1 cellular context compared by ENCODE assay signal in the genomic region with DNA sequence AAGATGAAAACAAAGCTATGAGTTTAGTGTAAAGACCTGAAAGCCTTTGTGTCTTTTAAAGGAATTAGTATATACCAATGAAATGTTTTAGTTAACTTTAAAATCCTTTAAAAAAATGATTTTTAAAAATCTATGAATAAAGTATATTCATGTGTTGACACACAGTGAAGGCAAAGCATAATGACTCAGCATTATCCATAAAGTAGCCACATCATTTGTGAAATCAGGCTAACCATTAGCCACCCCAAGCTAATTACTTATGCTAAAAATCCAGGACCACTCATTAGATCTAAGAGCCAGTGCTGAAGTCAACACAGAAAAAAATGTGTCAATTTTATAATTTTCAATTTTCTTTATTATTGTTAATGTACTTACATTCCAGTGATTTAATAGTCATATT.
A peak's percentile ranks its signal among the peaks of the same experiment; 100 is the strongest.
TF ChIP-seq lines count a peak whose summit lies in the region.

No MANE protein-coding gene starts in this region.

TF ChIP-seq in IMR-90, 13 proteins besides CTCF, POLR2A, EP300 and RAD21:
- TF ChIP-seq RFX5 (IDR thresholded peaks at IDR 0.05; ENCODE audit: low read depth, low read length) (no peak), NFE2L2 (IDR thresholded peaks at IDR 0.05; ENCODE audit: low read depth, low read length) (peak; percentile 99), MAZ (IDR thresholded peaks at IDR 0.05; ENCODE audit: borderline replicate concordance, low read depth, low read length) (no peak), CHD1 (IDR thresholded peaks at IDR 0.05; ENCODE audit: low read depth, low read length) (no peak), MXI1 (IDR thresholded peaks at IDR 0.05; ENCODE audit: borderline replicate concordance, low read depth, low read length) (no peak), SMC3 (IDR thresholded peaks at IDR 0.05; ENCODE audit: low read depth, low read length) (no peak), MAFK (IDR thresholded peaks at IDR 0.05; ENCODE audit: low read depth, low read length) (peak; percentile 88)
- TF ChIP-seq, protein P1, sequence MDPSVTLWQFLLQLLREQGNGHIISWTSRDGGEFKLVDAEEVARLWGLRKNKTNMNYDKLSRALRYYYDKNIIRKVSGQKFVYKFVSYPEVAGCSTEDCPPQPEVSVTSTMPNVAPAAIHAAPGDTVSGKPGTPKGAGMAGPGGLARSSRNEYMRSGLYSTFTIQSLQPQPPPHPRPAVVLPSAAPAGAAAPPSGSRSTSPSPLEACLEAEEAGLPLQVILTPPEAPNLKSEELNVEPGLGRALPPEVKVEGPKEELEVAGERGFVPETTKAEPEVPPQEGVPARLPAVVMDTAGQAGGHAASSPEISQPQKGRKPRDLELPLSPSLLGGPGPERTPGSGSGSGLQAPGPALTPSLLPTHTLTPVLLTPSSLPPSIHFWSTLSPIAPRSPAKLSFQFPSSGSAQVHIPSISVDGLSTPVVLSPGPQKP (IDR thresholded peaks at IDR 0.05; ENCODE audit: borderline replicate concordance, low read depth, low read length), result no peak
- TF ChIP-seq, protein P2, sequence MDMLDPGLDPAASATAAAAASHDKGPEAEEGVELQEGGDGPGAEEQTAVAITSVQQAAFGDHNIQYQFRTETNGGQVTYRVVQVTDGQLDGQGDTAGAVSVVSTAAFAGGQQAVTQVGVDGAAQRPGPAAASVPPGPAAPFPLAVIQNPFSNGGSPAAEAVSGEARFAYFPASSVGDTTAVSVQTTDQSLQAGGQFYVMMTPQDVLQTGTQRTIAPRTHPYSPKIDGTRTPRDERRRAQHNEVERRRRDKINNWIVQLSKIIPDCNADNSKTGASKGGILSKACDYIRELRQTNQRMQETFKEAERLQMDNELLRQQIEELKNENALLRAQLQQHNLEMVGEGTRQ (IDR thresholded peaks at IDR 0.05; ENCODE audit: low read depth, low read length), result no peak
